In genomic region chr1:7549693-7550161, GRCh38 we compare ENCODE assay signal across 11 cellular contexts.
A peak's percentile ranks its signal among the peaks of the same experiment; 100 is the strongest.
DNase-seq lines count a peak whose midpoint lies in the region; ATAC-seq and TF ChIP-seq lines count a peak whose summit lies in the region.
"Had no signal": no experiment of that assay in that cellular context is flagged by ENCODE, and none has a peak within 500 bp of the region (broad histone marks: within the 10 kb centered on the region; RNA-seq: fewer than 3 reads in every experiment).

No MANE protein-coding gene starts in this region.

- H3K27me3 Mint-ChIP-seq in effector memory CD8-positive, alpha-beta T cell = peaks cover 11 to 48% of the 10 kb centered on the region in 2 donors

- H3K4me3 Mint-ChIP-seq in effector memory CD8-positive, alpha-beta T cell = no peak overlapping the region

- no peaks in the 10 kb centered on the region for H4K20me1 ChIP-seq in OCI-LY3 (ENCODE audit: insufficient read depth, low read length)

- H3K4me1 ChIP-seq in OCI-LY3 (ENCODE audit: low read length) = peaks cover 10% of the 10 kb centered on the region
- H3K4me1 ChIP-seq: psoas muscle had no signal

- peak overlapping the region; percentile 34; the same call in 1 of the 2 replicates for H2AFZ ChIP-seq in OCI-LY3 (ENCODE audit: low read depth, low read length)

- no peak overlapping the region for H3K4me3 ChIP-seq in OCI-LY3 (ENCODE audit: low read length)
- H3K4me3 ChIP-seq: psoas muscle had no signal

- peak; percentile 36 for DNase-seq in DMS79 treated with DMSO at 0.1 percent for 48 hours (lab: John Stamatoyannopoulos, UW)
- DNase-seq in DMS79 (lab: John Stamatoyannopoulos, UW) = no peak
- no peak for DNase-seq in effector memory CD8-positive, alpha-beta T cell
- peak; percentile 17 for DNase-seq in smooth muscle cell of the brain vasculature (ENCODE audit: low read depth, low spot score)
- DNase-seq in SKM-1 (lab: John Stamatoyannopoulos, UW; ENCODE audit: unreplicated experiment) = no peak
- DNase-seq in RKO (ENCODE audit: low spot score) = no peak
- DNase-seq: Kasumi-1 had no signal

- H3K9ac ChIP-seq in OCI-LY3 (ENCODE audit: low read length) = no peak overlapping the region

- no peaks in the 10 kb centered on the region for H3K27me3 ChIP-seq in OCI-LY3 (ENCODE audit: low read depth, low read length)

- H3K36me3 Mint-ChIP-seq in effector memory CD8-positive, alpha-beta T cell (ENCODE audit: insufficient read depth) = no peaks in the 10 kb centered on the region

- H3K36me3 ChIP-seq in OCI-LY3 (replicated peaks; ENCODE audit: low read depth, low read length) = no peaks in the 10 kb centered on the region

- H3K79me2 ChIP-seq in OCI-LY3 (ENCODE audit: low read length) = no peaks in the 10 kb centered on the region

- H3K27ac ChIP-seq in OCI-LY3 (ENCODE audit: low read length) = no peak overlapping the region
- H3K27ac ChIP-seq: 22Rv1, psoas muscle had no signal

- H3K4me1 Mint-ChIP-seq in effector memory CD8-positive, alpha-beta T cell (ENCODE audit: low read depth in 2 of 2) = peaks cover 12% of the 10 kb centered on the region in 2 donors

- peak overlapping the region; percentile 39 to 79 for H3K27ac Mint-ChIP-seq in effector memory CD8-positive, alpha-beta T cell

- no peaks in the 10 kb centered on the region for H3K9me3 ChIP-seq in OCI-LY3 (ENCODE audit: insufficient read depth, low read length)
- H3K9me3 ChIP-seq: psoas muscle had no signal

- no peaks in the 10 kb centered on the region for H3K9me3 Mint-ChIP-seq in effector memory CD8-positive, alpha-beta T cell

- no peak for TF ChIP-seq CTCF in OCI-LY3 (IDR thresholded peaks at IDR 0.05; ENCODE audit: low read depth, low read length)

- peak overlapping the region; percentile 25 for H3K4me2 ChIP-seq in OCI-LY3 (ENCODE audit: low read length)

- ATAC-seq in effector memory CD8-positive, alpha-beta T cell (replicated peaks) = no peak
- no peak for ATAC-seq in HG02981 (IDR thresholded peaks at IDR 0.05; ENCODE audit: unreplicated experiment)
- ATAC-seq: psoas muscle had no signal

Comparison
In these comparisons a context has a peak if more than half of its experiments do, and no peak if none do; other contexts are left out.
1. DNase-seq: peak in DMS79 treated with DMSO at 0.1 percent for 48 hours (single experiment) and smooth muscle cell of the brain vasculature (single experiment); none in DMS79 (single experiment), effector memory CD8-positive, alpha-beta T cell (0 of 3), SKM-1 (single experiment) and RKO (single experiment).